In the genomic region with DNA sequence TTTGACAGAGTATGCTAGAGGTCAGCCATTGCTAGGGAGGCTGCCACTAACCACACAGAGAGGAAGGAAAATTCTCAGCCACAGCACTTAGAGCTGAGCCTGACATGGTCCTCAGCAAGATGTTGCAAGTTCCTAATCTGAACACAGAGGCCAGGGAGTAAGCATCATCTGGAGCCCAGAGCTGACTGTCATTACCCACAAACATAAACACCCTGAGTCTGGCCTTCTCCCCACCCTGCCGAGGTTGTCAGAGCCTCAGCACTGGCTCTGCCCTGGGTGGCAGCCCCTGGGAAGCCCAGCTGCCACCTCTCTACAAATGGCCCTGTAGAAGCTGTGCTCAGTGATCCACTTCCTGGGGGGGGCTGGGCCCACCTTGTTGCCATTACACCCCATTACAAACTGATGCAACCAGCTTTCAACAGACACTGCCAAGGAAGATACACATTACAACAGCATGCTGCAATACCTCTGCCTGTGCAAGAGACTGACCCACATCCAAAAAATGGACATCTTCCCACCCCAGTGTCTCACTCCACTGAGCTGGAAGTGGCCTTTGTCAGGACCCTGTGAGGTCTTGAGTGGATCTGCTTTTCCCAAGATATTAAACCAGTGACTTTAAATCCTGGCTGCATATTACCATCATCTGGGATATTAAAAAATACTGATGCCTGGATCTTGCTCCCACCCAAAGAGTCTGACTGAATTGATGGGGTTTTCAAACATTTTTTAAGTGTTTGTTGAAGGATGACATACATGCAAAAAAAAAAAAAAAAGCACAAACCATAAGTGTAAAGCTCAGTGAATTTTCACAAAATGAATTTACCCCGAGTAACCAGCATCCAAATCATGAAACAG, we compare ENCODE assay signal across 8 cellular contexts. TPM values are rescaled to one million over a fixed set of nuclear protein-coding genes. Genes with fewer than 3 reads are reported as not detected.
DNase-seq lines count a peak whose midpoint lies in the region; ATAC-seq and TF ChIP-seq lines count a peak whose summit lies in the region.

No MANE protein-coding gene starts in this region.

- intact Hi-C loops in left ventricle myocardium superior (cut with micrococcal nuclease), result no loop called here

- DNase-seq in GDM1 (lab: John Stamatoyannopoulos, UW) (peak; percentile 56), left ventricle myocardium superior (peak; percentile 45), upper lobe of left lung (peak; percentile 48 to 68), NCI-H128 (lab: John Stamatoyannopoulos, UW; ENCODE audit: unreplicated experiment) (no peak)
- DNase-seq in activated T-cell treated with anti-CD3 and anti-CD28 coated beads, Interleukin-2, amount 50 U/mL, for 72 hours, result peak; percentile 58 to 59

- no peaks in the 10 kb centered on the region for H3K9me3 ChIP-seq in upper lobe of left lung

- no peak for TF ChIP-seq CTCF in upper lobe of left lung (IDR thresholded peaks at IDR 0.05)

- H3K27me3 Mint-ChIP-seq in activated T-cell treated with anti-CD3 and anti-CD28 coated beads, Interleukin-2, amount 50 U/mL, for 72 hours (ENCODE audit: low read depth), result peaks cover 11% of the 10 kb centered on the region

- H3K27me3 ChIP-seq in upper lobe of left lung, result no peaks in the 10 kb centered on the region

- H3K36me3 ChIP-seq in upper lobe of left lung, result peaks cover 0 to 16% (median 0%) of the 10 kb centered on the region in 4 donors

- peaks cover 0 to 3% of the 10 kb centered on the region in 2 donors for H3K9me3 Mint-ChIP-seq in activated T-cell treated with anti-CD3 and anti-CD28 coated beads, Interleukin-2, amount 50 U/mL, for 72 hours

- no peak overlapping the region for H3K4me3 ChIP-seq in upper lobe of left lung

- 49 to 93% methylated on average over 1 to 2 of the region's 2 CpGs for WGBS in upper lobe of left lung, 2 donors

- peak in 1 of 4 donors; percentile 49 for TF ChIP-seq EP300 in upper lobe of left lung (IDR thresholded peaks at IDR 0.05)

- peak overlapping the region; percentile 77 to 81 for H3K4me3 Mint-ChIP-seq in activated T-cell treated with anti-CD3 and anti-CD28 coated beads, Interleukin-2, amount 50 U/mL, for 72 hours

- peaks cover 59 to 76% (median 71%) of the 10 kb centered on the region in 4 donors for H3K4me1 ChIP-seq in upper lobe of left lung

- peaks cover 89% of the 10 kb centered on the region for H3K4me1 Mint-ChIP-seq in activated T-cell treated with anti-CD3 and anti-CD28 coated beads, Interleukin-2, amount 50 U/mL, for 72 hours (ENCODE audit: low read depth)

- ATAC-seq in HG03460 (IDR thresholded peaks at IDR 0.05; ENCODE audit: unreplicated experiment) (peak; percentile 5), left ventricle myocardium superior (peak; percentile 37), upper lobe of left lung (ENCODE audit: low FRiP score in 2 of 2) (peak; percentile 75 to 78), GM18868 (IDR thresholded peaks at IDR 0.05; ENCODE audit: unreplicated experiment) (no peak), HG03280 (IDR thresholded peaks at IDR 0.05; ENCODE audit: unreplicated experiment) (no peak)
- ATAC-seq in activated T-cell treated with anti-CD3 and anti-CD28 coated beads, Interleukin-2, amount 50 U/mL, for 72 hours (replicated peaks in 1 of 2), result peak; percentile 67 to 68

- TF ChIP-seq POLR2A in upper lobe of left lung (IDR thresholded peaks at IDR 0.05), result peak in 1 of 4 donors; percentile 38

- peak overlapping the region; percentile 99 for H3K27ac Mint-ChIP-seq in activated T-cell treated with anti-CD3 and anti-CD28 coated beads, Interleukin-2, amount 50 U/mL, for 72 hours

- H3K36me3 Mint-ChIP-seq in activated T-cell treated with anti-CD3 and anti-CD28 coated beads, Interleukin-2, amount 50 U/mL, for 72 hours (ENCODE audit: insufficient read depth in 2 of 2), result peaks cover 12 to 22% of the 10 kb centered on the region in 2 donors

- peak overlapping the region; percentile 90 to 93 (median 92) for H3K27ac ChIP-seq in upper lobe of left lung

RNA-seq across cellular contexts. Expression of gene IRF1, which starts 33.0 kb away (rescaled TPM):
- total RNA-seq in activated T-cell treated with anti-CD3 and anti-CD28 coated beads, Interleukin-2, amount 50 U/mL, for 72 hours, result 100 to 1,000 TPM; 212 to 226 TPM
- 12.6 TPM for total RNA-seq in left ventricle myocardium superior
- 10 to 100 TPM; 42.1 to 94.3 (median 79.3) TPM for total RNA-seq in upper lobe of left lung

Comparison
In these comparisons a context has a peak if more than half of its experiments do, and no peak if none do; other contexts are left out.
1. ATAC-seq: peak in HG03460 (single experiment), activated T-cell treated with anti-CD3 and anti-CD28 coated beads, Interleukin-2, amount 50 U/mL, for 72 hours (2 of 2), left ventricle myocardium superior (single experiment) and upper lobe of left lung (2 of 2); none in GM18868 (single experiment) and HG03280 (single experiment).